ENCODE assay signal across 8 cellular contexts in the genomic region with DNA sequence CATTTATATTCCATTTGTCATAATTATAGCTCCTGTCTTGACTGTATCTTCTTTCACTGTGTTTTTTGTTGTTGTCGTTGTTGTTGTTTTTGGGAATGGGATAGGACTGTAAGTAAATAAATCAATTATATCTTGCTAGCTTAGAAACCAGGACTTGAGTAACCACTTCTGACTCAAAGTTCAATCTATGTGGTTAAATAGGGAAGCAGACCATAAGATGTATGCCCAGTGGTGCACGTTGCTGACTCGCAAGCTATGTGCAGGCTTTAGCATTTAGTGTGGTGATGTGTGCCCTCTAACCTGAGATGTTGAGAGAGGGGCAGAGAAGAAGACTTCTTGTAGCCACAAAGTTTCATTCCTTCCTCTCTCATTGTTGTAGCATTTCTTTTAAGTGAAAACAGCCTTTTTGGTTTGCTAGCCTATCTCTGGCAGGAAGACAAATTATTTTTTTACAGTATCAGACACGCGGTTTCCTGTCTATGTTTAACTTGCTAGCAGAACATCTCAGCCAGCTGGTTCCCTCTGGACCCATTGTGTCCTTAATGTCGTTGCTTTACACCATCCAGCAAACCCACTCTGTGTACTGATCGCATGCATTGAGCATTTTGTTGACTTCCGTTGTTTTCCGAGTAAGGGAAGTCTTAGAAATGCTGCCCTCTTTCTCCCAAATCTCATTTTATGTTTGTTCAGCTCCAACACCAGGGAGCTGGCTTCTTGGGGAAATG. TPM values are rescaled to one million over a fixed set of nuclear protein-coding genes. Genes with fewer than 3 reads are reported as not detected.
A peak's percentile ranks its signal among the peaks of the same experiment; 100 is the strongest.
DNase-seq lines count a peak whose midpoint lies in the region; ATAC-seq, FAIRE-seq and TF ChIP-seq lines count a peak whose summit lies in the region.

No MANE protein-coding gene starts in this region.

- no peaks in the 10 kb centered on the region for H3K27me3 ChIP-seq in left ventricle myocardium inferior (ENCODE audit: low read depth)
- H3K27me3 ChIP-seq in spleen (replicated peaks in 1 of 7) = no peaks in the 10 kb centered on the region

- TF ChIP-seq CTCF in left ventricle myocardium inferior (IDR thresholded peaks at IDR 0.05; ENCODE audit: borderline replicate concordance) (no peak), spleen (IDR thresholded peaks at IDR 0.05 in 8 of 11, conservative IDR thresholded peaks at IDR 0.05 in 3 of 11) (no peak), D721Med (IDR thresholded peaks at IDR 0.05; ENCODE audit: insufficient read depth, missing control alignments) (no peak)

- peaks cover 5% of the 10 kb centered on the region for H3K9me3 Mint-ChIP-seq in activated naive CD4-positive, alpha-beta T cell treated with anti-CD3 and anti-CD28 coated beads, Interleukin-2, amount 50 U/mL, for 24 hours

- TF ChIP-seq POLR2A in spleen (IDR thresholded peaks at IDR 0.05) = no peak

- intact Hi-C loops in left ventricle myocardium inferior (cut with micrococcal nuclease) (no loop called here), spleen (cut with DNase I; ENCODE audit: low total_unique reads) (no loop called here)

- peaks cover 100% of the 10 kb centered on the region for H3K4me1 ChIP-seq in left ventricle myocardium inferior
- peaks cover 80 to 100% (median 100%) of the 10 kb centered on the region in 6 donors for H3K4me1 ChIP-seq in spleen

- peaks cover 65% of the 10 kb centered on the region for H3K36me3 Mint-ChIP-seq in activated naive CD4-positive, alpha-beta T cell treated with anti-CD3 and anti-CD28 coated beads, Interleukin-2, amount 50 U/mL, for 24 hours

- H3K9me3 ChIP-seq in left ventricle myocardium inferior (replicated peaks) (no peaks in the 10 kb centered on the region), spleen (no peaks in the 10 kb centered on the region)

- peaks cover 96% of the 10 kb centered on the region for H3K4me1 Mint-ChIP-seq in activated naive CD4-positive, alpha-beta T cell treated with anti-CD3 and anti-CD28 coated beads, Interleukin-2, amount 50 U/mL, for 24 hours

- ATAC-seq in GM18867 (IDR thresholded peaks at IDR 0.05; ENCODE audit: unreplicated experiment) = peak; percentile 92
- ATAC-seq in HG02884 (IDR thresholded peaks at IDR 0.05; ENCODE audit: unreplicated experiment) = peak; percentile 74

- FAIRE-seq in D721Med (lab: Jason Lieb, UNC) = no peak

- H3K4me3 Mint-ChIP-seq in activated naive CD4-positive, alpha-beta T cell treated with anti-CD3 and anti-CD28 coated beads, Interleukin-2, amount 50 U/mL, for 24 hours = peak overlapping the region; percentile 83

- H3K27ac ChIP-seq in left ventricle myocardium inferior (replicated peaks) = peak overlapping the region; percentile 81
- peak overlapping the region; percentile 30 to 100 (median 90) for H3K27ac ChIP-seq in spleen

- 6 to 11% (median 7%) methylated on average over 9 of the region's 9 CpGs for WGBS in spleen, 5 donors

- H3K27ac Mint-ChIP-seq in activated naive CD4-positive, alpha-beta T cell treated with anti-CD3 and anti-CD28 coated beads, Interleukin-2, amount 50 U/mL, for 24 hours = peak overlapping the region; percentile 96

- H3K36me3 ChIP-seq in left ventricle myocardium inferior (peaks cover 55% of the 10 kb centered on the region), spleen (peaks cover 0 to 89% (median 40%) of the 10 kb centered on the region in 6 donors)

- DNase-seq in NK-92 treated with Interleukin-12 subunit alpha and Interleukin-12 subunit beta, amount 100 ng/mL, for 24 hours (lab: John Stamatoyannopoulos, UW) = peak; percentile 26
- DNase-seq in left ventricle myocardium inferior (no peak), spleen (no peak), NCI-H345 (lab: John Stamatoyannopoulos, UW) (no peak), D721Med (ENCODE audit: insufficient read length, low spot score) (no peak)

- H3K4me3 ChIP-seq in left ventricle myocardium inferior (peak overlapping the region; percentile 23), spleen (peak overlapping the region in 2 of 8 donors; percentile 4 to 30)

- no peaks in the 10 kb centered on the region for H3K27me3 Mint-ChIP-seq in activated naive CD4-positive, alpha-beta T cell treated with anti-CD3 and anti-CD28 coated beads, Interleukin-2, amount 50 U/mL, for 24 hours

RNA-seq across cellular contexts. Expression of a gene that starts 52.1 kb away (rescaled TPM):
- 144 TPM for total RNA-seq in left ventricle myocardium inferior
- total RNA-seq in spleen = 100 to 1,000 TPM; 163 to 322 (median 277) TPM
- polyA plus RNA-seq in spleen = 10 to 100 TPM; 18.2 to 45.6 (median 33.7) TPM
